In genomic region chr7:117004899-117005298, GRCh38 we compare ENCODE assay signal across 31 cellular contexts. TPM values are rescaled to one million over a fixed set of nuclear protein-coding genes. Genes with fewer than 3 reads are reported as not detected.
DNase-seq lines count a peak whose midpoint lies in the region; ATAC-seq and TF ChIP-seq lines count a peak whose summit lies in the region.
"Had no signal": no experiment of that assay in that cellular context is flagged by ENCODE, and none has a peak within 500 bp of the region (broad histone marks: within the 10 kb centered on the region; RNA-seq: fewer than 3 reads in every experiment).

No MANE protein-coding gene starts in this region.

- POLR2A ChIA-PET in activated CD8-positive, alpha-beta T cell treated with anti-CD3 and anti-CD28 coated beads, Interleukin-2, amount 10 ng/mL, durations not matched to agents 7 days and 5 days (lab: Charles Lee): no interaction called here

- no peaks in the 10 kb centered on the region for H3K27me3 Mint-ChIP-seq in activated CD8-positive, alpha-beta T cell treated with anti-CD3 and anti-CD28 coated beads, Interleukin-2, amount 10 ng/mL, durations not matched to agents 7 days and 5 days (ENCODE audit: low read depth)
- H3K27me3 Mint-ChIP-seq: activated naive CD8-positive, alpha-beta T cell; activated T-helper 17 cell treated with anti-CD3 and anti-CD28 coated beads, Interleukin-2, amount 50 U/mL, for 72 hours; CD4-positive, CD25-positive, alpha-beta regulatory T cell; stimulated activated naive CD8-positive, alpha-beta T cell treated with anti-CD3 and anti-CD28 coated beads, Interleukin-15, amount 100 ng/mL, for 72 hours had no signal

- no peak overlapping the region for H3K4me3 Mint-ChIP-seq in activated CD8-positive, alpha-beta T cell treated with anti-CD3 and anti-CD28 coated beads, Interleukin-2, amount 10 ng/mL, durations not matched to agents 7 days and 5 days
- H3K4me3 Mint-ChIP-seq: activated naive CD8-positive, alpha-beta T cell; activated T-helper 17 cell treated with anti-CD3 and anti-CD28 coated beads, Interleukin-2, amount 50 U/mL, for 72 hours; CD4-positive, CD25-positive, alpha-beta regulatory T cell; stimulated activated naive CD8-positive, alpha-beta T cell treated with anti-CD3 and anti-CD28 coated beads, Interleukin-15, amount 100 ng/mL, for 72 hours; T-helper 1 cell treated with Interleukin-12 subunit alpha and Interleukin-12 subunit beta and Interleukin-4 antibody, amounts not matched to agents 30 μg/mL and 1 μg/mL, for 36 hours had no signal

- no peak for TF ChIP-seq CTCF in cardiac muscle cell (IDR thresholded peaks at IDR 0.05; ENCODE audit: low read depth, low read length)
- no peak for TF ChIP-seq CTCF in astrocyte of the spinal cord (IDR thresholded peaks at IDR 0.05; ENCODE audit: low read depth, low read length)

- H3K36me3 ChIP-seq in cardiac muscle cell: no peaks in the 10 kb centered on the region
- H3K36me3 ChIP-seq: heart right ventricle, vagina had no signal

- H3K27ac Mint-ChIP-seq in activated CD8-positive, alpha-beta T cell treated with anti-CD3 and anti-CD28 coated beads, Interleukin-2, amount 10 ng/mL, durations not matched to agents 7 days and 5 days: no peak overlapping the region
- H3K27ac Mint-ChIP-seq: activated naive CD8-positive, alpha-beta T cell; activated T-helper 17 cell treated with anti-CD3 and anti-CD28 coated beads, Interleukin-2, amount 50 U/mL, for 72 hours; CD4-positive, CD25-positive, alpha-beta regulatory T cell; stimulated activated naive CD8-positive, alpha-beta T cell treated with anti-CD3 and anti-CD28 coated beads, Interleukin-15, amount 100 ng/mL, for 72 hours; T-helper 1 cell treated with Interleukin-12 subunit alpha and Interleukin-12 subunit beta and Interleukin-4 antibody, amounts not matched to agents 30 μg/mL and 1 μg/mL, for 36 hours had no signal

- peaks cover 27% of the 10 kb centered on the region for H3K4me1 ChIP-seq in cardiac muscle cell (ENCODE audit: low read depth)

- no peaks in the 10 kb centered on the region for H3K9me3 ChIP-seq in cardiac muscle cell (ENCODE audit: low read depth)
- H3K9me3 ChIP-seq: body of pancreas, heart right ventricle, vagina had no signal

- ATAC-seq in activated CD8-positive, alpha-beta T cell treated with anti-CD3 and anti-CD28 coated beads, Interleukin-2, amount 10 ng/mL, durations not matched to agents 7 days and 5 days: no peak
- ATAC-seq in HG02623 (IDR thresholded peaks at IDR 0.05; ENCODE audit: unreplicated experiment): no peak
- ATAC-seq: activated T-helper 17 cell treated with anti-CD3 and anti-CD28 coated beads, Interleukin-2, amount 50 U/mL, for 72 hours; body of pancreas; foreskin keratinocyte; heart right ventricle; left colon; stimulated activated naive CD8-positive, alpha-beta T cell treated with anti-CD3 and anti-CD28 coated beads, Interleukin-15, amount 100 ng/mL, for 72 hours had no signal

- H3K27ac ChIP-seq in cardiac muscle cell: peak overlapping the region; percentile 3
- H3K27ac ChIP-seq: 22Rv1, body of pancreas, foreskin keratinocyte, heart right ventricle, vagina had no signal

- in situ Hi-C loops in astrocyte of the spinal cord (cut with HindIII; ENCODE audit: low sequenced_read_pairs): no loop called here

- no peaks in the 10 kb centered on the region for H3K27me3 ChIP-seq in cardiac muscle cell
- H3K27me3 ChIP-seq: body of pancreas, foreskin keratinocyte, heart right ventricle, vagina had no signal

- H3K4me1 Mint-ChIP-seq in activated CD8-positive, alpha-beta T cell treated with anti-CD3 and anti-CD28 coated beads, Interleukin-2, amount 10 ng/mL, durations not matched to agents 7 days and 5 days (ENCODE audit: low read depth): peaks cover 37% of the 10 kb centered on the region

- H3K9me3 Mint-ChIP-seq in activated CD8-positive, alpha-beta T cell treated with anti-CD3 and anti-CD28 coated beads, Interleukin-2, amount 10 ng/mL, durations not matched to agents 7 days and 5 days (ENCODE audit: insufficient read depth): no peaks in the 10 kb centered on the region
- H3K9me3 Mint-ChIP-seq: activated T-helper 17 cell treated with anti-CD3 and anti-CD28 coated beads, Interleukin-2, amount 50 U/mL, for 72 hours; CD4-positive, CD25-positive, alpha-beta regulatory T cell; stimulated activated naive CD8-positive, alpha-beta T cell treated with anti-CD3 and anti-CD28 coated beads, Interleukin-15, amount 100 ng/mL, for 72 hours; T-helper 1 cell treated with Interleukin-12 subunit alpha and Interleukin-12 subunit beta and Interleukin-4 antibody, amounts not matched to agents 30 μg/mL and 1 μg/mL, for 36 hours had no signal

- DNase-seq in cardiac muscle cell (ENCODE audit: low read depth in 1 of 2, low spot score in 1 of 2) (no peak), cardiac septum (ENCODE audit: low spot score) (no peak), astrocyte of the spinal cord (ENCODE audit: low read depth, low spot score) (peak; percentile 42), kidney tubule cell (ENCODE audit: low spot score) (peak; percentile 17), ureter (ENCODE audit: low spot score) (no peak)
- no peak for DNase-seq in stimulated activated CD4-positive, alpha-beta T cell treated with anti-CD3 and anti-CD28 coated beads, Interleukin-4, amount 100 ng/mL, for 24 hours
- no peak for DNase-seq in activated CD8-positive, alpha-beta T cell treated with anti-CD3 and anti-CD28 coated beads, Interleukin-2, amount 10 ng/mL, durations not matched to agents 7 days and 5 days
- DNase-seq: activated CD4-positive, alpha-beta T cell treated with anti-CD3 and anti-CD28 coated beads, Interleukin-2, amount 50 U/mL, for 48 hours; activated CD8-positive, alpha-beta memory T cell treated with anti-CD3 and anti-CD28 coated beads, Interleukin-2, amount 50 U/mL, for 48 hours; body of pancreas; CD4-positive, CD25-positive, alpha-beta regulatory T cell; effector memory CD4-positive, alpha-beta T cell; foreskin keratinocyte; heart right ventricle; KBM-7; left colon; NCI-H1417; NCI-H2081 treated with DMSO at 0.1 percent for 48 hours; NCI-H446 treated with DMSO at 0.1 percent for 48 hours; NCI-H82; nucleus accumbens; RPMI8226; stimulated activated CD8-positive, alpha-beta memory T cell treated with anti-CD3 and anti-CD28 coated beads, Interleukin-4, amount 100 ng/mL, for 48 hours; stimulated activated naive CD8-positive, alpha-beta T cell treated with anti-CD3 and anti-CD28 coated beads, Interleukin-15, amount 100 ng/mL, for 72 hours had no signal

- intact Hi-C loops in cardiac septum (cut with DNase I): no loop called here

- H3K36me3 Mint-ChIP-seq in activated CD8-positive, alpha-beta T cell treated with anti-CD3 and anti-CD28 coated beads, Interleukin-2, amount 10 ng/mL, durations not matched to agents 7 days and 5 days (ENCODE audit: low read depth): peaks cover 2% of the 10 kb centered on the region
- H3K36me3 Mint-ChIP-seq: activated naive CD8-positive, alpha-beta T cell had no signal

- CTCF ChIA-PET in activated CD8-positive, alpha-beta T cell treated with anti-CD3 and anti-CD28 coated beads, Interleukin-2, amount 10 ng/mL, durations not matched to agents 7 days and 5 days (lab: Charles Lee): interaction anchor here (10.0 kb wide), 1 partner anchor 18 kb away, joined by 158 read pairs; no protein-coding TSS in a partner anchor

- H3K4me3 ChIP-seq in cardiac muscle cell: no peak overlapping the region
- H3K4me3 ChIP-seq in astrocyte of the spinal cord (ENCODE audit: low read depth, low read length): no peak overlapping the region
- H3K4me3 ChIP-seq: body of pancreas, heart right ventricle, skin epidermis, vagina had no signal

RNA-seq across cellular contexts. Expression of gene ST7, which starts 51.6 kb away (rescaled TPM):
- total RNA-seq in cardiac muscle cell (74.2 and 83.5 TPM in 2 replicates), cardiac septum (23.4 TPM), ureter (25.4 TPM)
- polyA plus RNA-seq in cardiac muscle cell: 96.7 and 108 TPM in 2 replicates
- total RNA-seq in activated CD8-positive, alpha-beta T cell treated with anti-CD3 and anti-CD28 coated beads, Interleukin-2, amount 10 ng/mL, durations not matched to agents 7 days and 5 days: 1 to 10 TPM; 5.2 to 5.9 TPM

Comparison
In these comparisons a context has a peak if more than half of its experiments do, and no peak if none do; other contexts are left out.
1. DNase-seq: peak in astrocyte of the spinal cord (single experiment) and kidney tubule cell (single experiment); none in cardiac muscle cell (0 of 2), cardiac septum (single experiment), ureter (single experiment), stimulated activated CD4-positive, alpha-beta T cell treated with anti-CD3 and anti-CD28 coated beads, Interleukin-4, amount 100 ng/mL, for 24 hours (single experiment) and activated CD8-positive, alpha-beta T cell treated with anti-CD3 and anti-CD28 coated beads, Interleukin-2, amount 10 ng/mL, durations not matched to agents 7 days and 5 days (single experiment).